In the genomic region with DNA sequence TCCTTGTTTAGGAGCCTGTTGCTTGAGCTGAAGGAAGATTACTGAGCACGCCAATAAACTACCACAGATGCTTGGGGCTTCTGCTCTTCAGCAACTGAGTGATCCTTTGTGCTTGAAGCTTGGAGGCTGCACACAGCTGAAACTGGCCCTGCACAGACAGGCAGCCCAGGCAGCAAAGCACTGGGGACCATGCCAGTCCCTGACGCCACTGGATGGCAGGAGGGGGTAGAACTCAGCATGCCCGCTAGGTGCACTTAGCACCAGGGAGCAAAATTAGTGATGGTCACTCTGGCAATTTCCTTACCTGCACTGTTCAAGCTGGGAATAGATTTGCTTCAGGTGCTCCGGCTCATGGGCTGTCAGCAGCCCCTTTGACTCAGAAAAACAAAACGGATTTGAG, we compare ENCODE assay signal across 14 cellular contexts.
DNase-seq lines count a peak whose midpoint lies in the region; TF ChIP-seq lines count a peak whose summit lies in the region.
"Had no signal": no experiment of that assay in that cellular context is flagged by ENCODE, and none has a peak within 500 bp of the region (broad histone marks: within the 10 kb centered on the region; RNA-seq: fewer than 3 reads in every experiment).

No MANE protein-coding gene starts in this region.

- no peak for TF ChIP-seq POLR2A in esophagus muscularis mucosa (IDR thresholded peaks at IDR 0.05; ENCODE audit: low read depth)
- no peak for TF ChIP-seq POLR2A in suprapubic skin (IDR thresholded peaks at IDR 0.05)
- no peak for TF ChIP-seq POLR2A in stomach (IDR thresholded peaks at IDR 0.05)

- no peaks in the 10 kb centered on the region for H3K4me1 ChIP-seq in esophagus muscularis mucosa
- no peaks in the 10 kb centered on the region for H3K4me1 ChIP-seq in suprapubic skin
- H3K4me1 ChIP-seq in stomach = no peaks in the 10 kb centered on the region

- H3K27ac ChIP-seq in esophagus muscularis mucosa (replicated peaks in 1 of 4) (no peak overlapping the region), substantia nigra (ENCODE audit: low read depth, low read length, poor library complexity, severe bottlenecking) (no peak overlapping the region), suprapubic skin (no peak overlapping the region), stomach (no peak overlapping the region)
- H3K27ac ChIP-seq: C4-2B, RWPE1 had no signal

- H3K9me3 ChIP-seq in esophagus muscularis mucosa = no peaks in the 10 kb centered on the region
- H3K9me3 ChIP-seq in suprapubic skin = no peaks in the 10 kb centered on the region
- H3K9me3 ChIP-seq in stomach = no peaks in the 10 kb centered on the region

- H3K36me3 ChIP-seq in esophagus muscularis mucosa = no peaks in the 10 kb centered on the region
- H3K36me3 ChIP-seq in suprapubic skin = no peaks in the 10 kb centered on the region
- H3K36me3 ChIP-seq in stomach = no peaks in the 10 kb centered on the region

- DNase-seq in NCI-H526 treated with DMSO at 0.1 percent for 48 hours (lab: John Stamatoyannopoulos, UW) (peak; percentile 19), esophagus muscularis mucosa (ENCODE audit: extremely low spot score) (peak; percentile 53), medulla oblongata (ENCODE audit: extremely low spot score) (peak; percentile 78), substantia nigra (lab: John Stamatoyannopoulos, UW) (peak in 46 of 49 donors; percentile 6 to 87 (median 64)), AG20443 (ENCODE audit: low spot score) (no peak), suprapubic skin (ENCODE audit: low spot score in 2 of 2) (no peak), stomach (no peak)
- DNase-seq: DMS79, KBM-7, NCI-H1105, NCI-H748 treated with DMSO at 0.1 percent for 48 hours, PC-3 had no signal

- TF ChIP-seq EP300 in esophagus muscularis mucosa (IDR thresholded peaks at IDR 0.05) = no peak
- TF ChIP-seq EP300 in suprapubic skin (IDR thresholded peaks at IDR 0.05) = no peak
- no peak for TF ChIP-seq EP300 in stomach (IDR thresholded peaks at IDR 0.05)

- H3K4me3 ChIP-seq in esophagus muscularis mucosa = no peak overlapping the region
- no peak overlapping the region for H3K4me3 ChIP-seq in suprapubic skin
- no peak overlapping the region for H3K4me3 ChIP-seq in stomach

- H3K27me3 ChIP-seq in esophagus muscularis mucosa (peaks cover 0 to 4% (median 0%) of the 10 kb centered on the region in 4 donors), suprapubic skin (peaks cover 16% of the 10 kb centered on the region), stomach (peaks cover 0 to 39% (median 0%) of the 10 kb centered on the region in 3 donors)

- WGBS in esophagus muscularis mucosa = 98% methylated on average over 5 of the region's 5 CpGs
- 84% methylated on average over 2 of the region's 5 CpGs for WGBS in suprapubic skin
- 87 to 92% (median 90%) methylated on average over 5 of the region's 5 CpGs for WGBS in stomach, 5 donors

- TF ChIP-seq CTCF in esophagus muscularis mucosa (IDR thresholded peaks at IDR 0.05) (no peak), suprapubic skin (IDR thresholded peaks at IDR 0.05) (no peak), stomach (IDR thresholded peaks at IDR 0.05) (no peak)

- intact Hi-C loops in esophagus muscularis mucosa (cut with DNase I) (no loop called here), stomach (cut with DNase I; ENCODE audit: low total_unique reads) (no loop called here)

Comparison
In these comparisons a context has a peak if more than half of its experiments do, and no peak if none do; other contexts are left out.
1. DNase-seq: peak in NCI-H526 treated with DMSO at 0.1 percent for 48 hours (single experiment), esophagus muscularis mucosa (single experiment), medulla oblongata (single experiment) and substantia nigra (46 of 49); none in AG20443 (single experiment), suprapubic skin (0 of 2) and stomach (single experiment).